17 cellular contexts compared by ENCODE assay signal in genomic region chr4:2074588-2074987, GRCh38. TPM values are rescaled to one million over a fixed set of nuclear protein-coding genes. Genes with fewer than 3 reads are reported as not detected.
"Had no signal": no experiment of that assay in that cellular context is flagged by ENCODE, and none has a peak within 500 bp of the region (broad histone marks: within the 10 kb centered on the region; RNA-seq: fewer than 3 reads in every experiment).

No MANE protein-coding gene starts in this region.

- H3K27me3 ChIP-seq: body of pancreas, cardiac muscle cell had no signal

- H3K36me3 ChIP-seq: cardiac muscle cell, heart right ventricle had no signal

- H3K4me1 ChIP-seq: heart right ventricle had no signal

- DNase-seq: activated B cell treated with CpG ODN at 0.5 μM for 24 hours; activated CD4-positive, alpha-beta T cell treated with anti-CD3 and anti-CD28 coated beads for 36 hours; activated CD4-positive, alpha-beta T cell treated with anti-CD3 and anti-CD28 coated beads, Interleukin-2, amount 50 U/mL, for 4 hours; activated CD8-positive, alpha-beta memory T cell treated with anti-CD3 and anti-CD28 coated beads for 24 hours; activated CD8-positive, alpha-beta memory T cell treated with anti-CD3 and anti-CD28 coated beads, Interleukin-2, amount 50 U/mL, for 4 hours; activated naive CD8-positive, alpha-beta T cell treated with anti-CD3 and anti-CD28 coated beads, Interleukin-2, amount 50 U/mL, for 24 hours; activated T-cell treated with anti-CD3 and anti-CD28 coated beads, Interleukin-2, amount 50 U/mL, for 24 hours; body of pancreas; effector memory CD4-positive, alpha-beta T cell; heart right ventricle; mesenchymal stem cell; nephron progenitor cell; stimulated activated CD4-positive, alpha-beta T cell treated with anti-CD3 and anti-CD28 coated beads, Interleukin-4, amount 100 ng/mL, for 24 hours; stimulated activated naive CD4-positive, alpha-beta T cell treated with Interleukin-2 at 50 U/mL for 16 hours; SW 1271; T-helper 17 cell had no signal

- H3K4me3 ChIP-seq: body of pancreas, cardiac muscle cell, heart right ventricle had no signal

- H3K27ac ChIP-seq: body of pancreas, cardiac muscle cell, heart right ventricle had no signal

- H3K9me3 ChIP-seq: body of pancreas, heart right ventricle had no signal

RNA-seq across cellular contexts. Expression of gene NAT8L, which starts 15.5 kb away (rescaled TPM):
- total RNA-seq: T-helper 17 cell had no signal
